Comparison of ENCODE assay signal across 14 cellular contexts in genomic region chr1:212260557-212261342, GRCh38. TPM values are rescaled to one million over a fixed set of nuclear protein-coding genes. Genes with fewer than 3 reads are reported as not detected.
DNase-seq lines count a peak whose midpoint lies in the region; ATAC-seq, FAIRE-seq and TF ChIP-seq lines count a peak whose summit lies in the region.
"Had no signal": no experiment of that assay in that cellular context is flagged by ENCODE, and none has a peak within 500 bp of the region (broad histone marks: within the 10 kb centered on the region; RNA-seq: fewer than 3 reads in every experiment).

No MANE protein-coding gene starts in this region.

- TF ChIP-seq EP300 in sigmoid colon (IDR thresholded peaks at IDR 0.05): no peak

- DNase-seq in cardiac muscle cell (ENCODE audit: low read depth in 1 of 2, low spot score in 1 of 2) (no peak), right cardiac atrium (no peak), islet precursor cell (peak; percentile 70), urothelium cell line (ENCODE audit: low spot score) (peak; percentile 63), GM13976 (ENCODE audit: low spot score) (no peak), sigmoid colon (no peak)
- DNase-seq in activated CD8-positive, alpha-beta T cell treated with anti-CD3 and anti-CD28 coated beads for 36 hours: peak; percentile 14
- DNase-seq: activated CD4-positive, alpha-beta T cell treated with anti-CD3 and anti-CD28 coated beads for 1 hour; brain microvascular endothelial cell; posterior cingulate gyrus had no signal

- no peaks in the 10 kb centered on the region for H3K9me3 Mint-ChIP-seq in activated CD8-positive, alpha-beta T cell treated with anti-CD3 and anti-CD28 coated beads for 36 hours

- peaks cover 26% of the 10 kb centered on the region for H3K4me1 Mint-ChIP-seq in activated CD8-positive, alpha-beta T cell treated with anti-CD3 and anti-CD28 coated beads for 36 hours (ENCODE audit: low read depth)

- in situ Hi-C loops in GM13976 (cut with MboI; ENCODE audit: low sequenced_read_pairs, unreplicated experiment): no loop called here

- H3K27ac ChIP-seq in cardiac muscle cell (peak overlapping the region; percentile 59), right cardiac atrium (ENCODE audit: low read length) (no peak overlapping the region), sigmoid colon (no peak overlapping the region)
- H3K27ac ChIP-seq: BLaER1, brain microvascular endothelial cell, vagina had no signal

- intact Hi-C loops in right cardiac atrium (cut with DNase I) (no loop called here), sigmoid colon (cut with DNase I) (no loop called here)
- intact Hi-C loops in activated CD8-positive, alpha-beta T cell treated with anti-CD3 and anti-CD28 coated beads for 36 hours (cut with micrococcal nuclease): no loop called here

- H3K36me3 Mint-ChIP-seq in activated CD8-positive, alpha-beta T cell treated with anti-CD3 and anti-CD28 coated beads for 36 hours (ENCODE audit: low read depth): no peaks in the 10 kb centered on the region

- TF ChIP-seq CTCF in cardiac muscle cell (IDR thresholded peaks at IDR 0.05; ENCODE audit: low read depth, low read length) (no peak), GM13976 (IDR thresholded peaks at IDR 0.05; ENCODE audit: borderline replicate concordance, control extremely low read depth, extremely low read depth, insufficient read depth, missing control alignments) (no peak), sigmoid colon (IDR thresholded peaks at IDR 0.05) (no peak)
- no peak for TF ChIP-seq CTCF in activated CD8-positive, alpha-beta T cell treated with anti-CD3 and anti-CD28 coated beads for 36 hours (IDR thresholded peaks at IDR 0.05)

- no peak for TF ChIP-seq POLR2A in sigmoid colon (IDR thresholded peaks at IDR 0.05)

- H3K36me3 ChIP-seq in cardiac muscle cell (no peaks in the 10 kb centered on the region), sigmoid colon (no peaks in the 10 kb centered on the region)
- H3K36me3 ChIP-seq: BLaER1, brain microvascular endothelial cell, vagina had no signal

- WGBS in right cardiac atrium: 95% methylated on average over 3 of the region's 3 CpGs
- 96 to 98% methylated on average over 3 of the region's 3 CpGs for WGBS in sigmoid colon, 2 donors

- no peaks in the 10 kb centered on the region for H3K27me3 Mint-ChIP-seq in activated CD8-positive, alpha-beta T cell treated with anti-CD3 and anti-CD28 coated beads for 36 hours

- peaks cover 7% of the 10 kb centered on the region for H3K4me1 ChIP-seq in cardiac muscle cell (ENCODE audit: low read depth)
- no peaks in the 10 kb centered on the region for H3K4me1 ChIP-seq in right cardiac atrium (ENCODE audit: control insufficient read depth, insufficient read depth, low read length)
- H3K4me1 ChIP-seq in sigmoid colon: no peaks in the 10 kb centered on the region

- ATAC-seq in right cardiac atrium (no peak), HG03342 (IDR thresholded peaks at IDR 0.05; ENCODE audit: unreplicated experiment) (no peak)
- peak; percentile 80 for ATAC-seq in activated CD8-positive, alpha-beta T cell treated with anti-CD3 and anti-CD28 coated beads for 36 hours

- H3K27ac Mint-ChIP-seq in activated CD8-positive, alpha-beta T cell treated with anti-CD3 and anti-CD28 coated beads for 36 hours: no peak overlapping the region

- H3K4me3 Mint-ChIP-seq in activated CD8-positive, alpha-beta T cell treated with anti-CD3 and anti-CD28 coated beads for 36 hours: no peak overlapping the region

- H3K9me3 ChIP-seq in cardiac muscle cell (ENCODE audit: low read depth) (no peaks in the 10 kb centered on the region), right cardiac atrium (ENCODE audit: control insufficient read depth, low read length) (no peaks in the 10 kb centered on the region), sigmoid colon (no peaks in the 10 kb centered on the region)
- H3K9me3 ChIP-seq: BLaER1, vagina had no signal

- no peak for FAIRE-seq in urothelium cell line (lab: Jason Lieb, UNC)
- FAIRE-seq: HTR-8/SVneo had no signal

- H3K4me3 ChIP-seq in cardiac muscle cell (no peak overlapping the region), right cardiac atrium (ENCODE audit: low read length) (no peak overlapping the region), sigmoid colon (no peak overlapping the region)
- H3K4me3 ChIP-seq: BLaER1, vagina had no signal

- CTCF ChIA-PET in activated CD8-positive, alpha-beta T cell treated with anti-CD3 and anti-CD28 coated beads for 36 hours (lab: Charles Lee): interaction anchor here (1.4 kb wide), 1 partner anchor 24 kb away, joined by 4 read pairs; no protein-coding TSS in a partner anchor

- no peaks in the 10 kb centered on the region for H3K27me3 ChIP-seq in cardiac muscle cell
- no peaks in the 10 kb centered on the region for H3K27me3 ChIP-seq in right cardiac atrium (ENCODE audit: control insufficient read depth, insufficient read depth)
- H3K27me3 ChIP-seq in sigmoid colon: no peaks in the 10 kb centered on the region
- H3K27me3 ChIP-seq: BLaER1, brain microvascular endothelial cell, vagina had no signal

- POLR2A ChIA-PET in activated CD8-positive, alpha-beta T cell treated with anti-CD3 and anti-CD28 coated beads for 36 hours (lab: Charles Lee): interaction anchor here (0.9 kb wide), 1 partner anchor 10 kb away, joined by 3 read pairs; no protein-coding TSS in a partner anchor

RNA-seq across cellular contexts. Expression of gene PPP2R5A, which starts 24.5 kb away (rescaled TPM):
- total RNA-seq in cardiac muscle cell: 51.7 and 70.4 TPM in 2 replicates
- 65.0 and 67.4 TPM in 2 replicates for polyA plus RNA-seq in cardiac muscle cell
- total RNA-seq in right cardiac atrium: 10 to 100 TPM; 58.4 to 72.0 (median 61.3) TPM
- 53.1 TPM for polyA plus RNA-seq in right cardiac atrium
- 10 to 100 TPM; 35.2 to 36.5 TPM for total RNA-seq in activated CD8-positive, alpha-beta T cell treated with anti-CD3 and anti-CD28 coated beads for 36 hours
- total RNA-seq in sigmoid colon: 10 to 100 TPM; 25.9 to 47.1 (median 31.4) TPM
- polyA plus RNA-seq in sigmoid colon: 10 to 100 TPM; 46.2 to 62.7 (median 50.4) TPM

Comparison
In these comparisons a context has a peak if more than half of its experiments do, and no peak if none do; other contexts are left out.
1. DNase-seq: peak in activated CD8-positive, alpha-beta T cell treated with anti-CD3 and anti-CD28 coated beads for 36 hours (single experiment), islet precursor cell (single experiment) and urothelium cell line (single experiment); none in cardiac muscle cell (0 of 2), right cardiac atrium (0 of 3), GM13976 (single experiment) and sigmoid colon (single experiment).